8 cellular contexts compared by ENCODE assay signal in genomic region chr20:32585011-32585518, GRCh38. TPM values are rescaled to one million over a fixed set of nuclear protein-coding genes. Genes with fewer than 3 reads are reported as not detected.
A peak's percentile ranks its signal among the peaks of the same experiment; 100 is the strongest.
DNase-seq lines count a peak whose midpoint lies in the region; ATAC-seq and TF ChIP-seq lines count a peak whose summit lies in the region.

Gene NOL4L, minus strand, starts transcription at chr20:32585333. Its CDS starts 443 bp downstream, at chr20:32584890.

- DNase-seq in AG04450 (ENCODE audit: low read depth, low spot score) (no peak), HFF-Myc (ENCODE audit: extremely low read depth, low read depth) (no peak), SK-N-MC (ENCODE audit: low read depth, low spot score) (no peak), ascending aorta (ENCODE audit: low spot score in 2 of 2) (no peak), right cardiac atrium (peak; percentile 38 to 74 (median 74)), NCI-H187 treated with DMSO at 0.1 percent for 48 hours (lab: John Stamatoyannopoulos, UW) (no peak)

- H3K4me3 ChIP-seq in AG04450 (ENCODE audit: low read depth, low read length) (peak within 1 kb of the TSS; percentile 64), HFF-Myc (replicated peaks; ENCODE audit: low read depth, low read length) (peak within 1 kb of the TSS; percentile 33), SK-N-MC (peak within 1 kb of the TSS; percentile 79), ascending aorta (peak within 1 kb of the TSS; percentile 69 to 93), right cardiac atrium (ENCODE audit: low read length) (peak within 1 kb of the TSS; percentile 88), rectal smooth muscle tissue (ENCODE audit: low read length) (peak within 1 kb of the TSS; percentile 80)

- H3K27ac ChIP-seq in AG04450 (ENCODE audit: low read depth, low read length) (no peak within 1 kb of the TSS), SK-N-MC (no peak within 1 kb of the TSS), ascending aorta (peak within 1 kb of the TSS in 1 of 2 donors; percentile 0), right cardiac atrium (ENCODE audit: low read length) (no peak within 1 kb of the TSS), rectal smooth muscle tissue (ENCODE audit: low read depth, low read length) (no peak within 1 kb of the TSS)

- H3K9ac ChIP-seq in SK-N-MC (ENCODE audit: insufficient read length): no peak within 1 kb of the TSS
- H3K9ac ChIP-seq in rectal smooth muscle tissue (ENCODE audit: low read length): no peak within 1 kb of the TSS

- no peaks in the 10 kb centered on the region for H3K36me3 ChIP-seq in SK-N-MC (ENCODE audit: insufficient read depth, low read length)
- H3K36me3 ChIP-seq in ascending aorta: no peaks in the 10 kb centered on the region
- H3K36me3 ChIP-seq in rectal smooth muscle tissue (ENCODE audit: control insufficient read depth, insufficient read depth, low read length): no peaks in the 10 kb centered on the region

- WGBS in right cardiac atrium: under 1% methylated on average over 66 of the region's 72 CpGs

- no peak for TF ChIP-seq CTCF in AG04450 (IDR thresholded peaks at IDR 0.05; ENCODE audit: low read depth, low read length)
- no peak for TF ChIP-seq CTCF in HFF-Myc (IDR thresholded peaks at IDR 0.05; ENCODE audit: low read depth, low read length, missing control alignments)
- no peak for TF ChIP-seq CTCF in ascending aorta (IDR thresholded peaks at IDR 0.05)

- intact Hi-C loops in ascending aorta (cut with DNase I): no loop called here
- intact Hi-C loops in right cardiac atrium (cut with DNase I): loop anchor here in 1 of 4 donors (10.0 kb wide), 1 partner anchor 60 kb away; no protein-coding TSS in a partner anchor

- POLR2A ChIA-PET in AG04450 (lab: Yijun Ruan, JAX): interaction anchor here (0.6 kb wide), 2 partner anchors 27 to 126 kb away, joined by 4 to 5 read pairs; no protein-coding TSS in a partner anchor

- H3K9me3 ChIP-seq in AG04450 (ENCODE audit: control insufficient read depth, insufficient read depth, low read length) (no peaks in the 10 kb centered on the region; the same call in 1 of the 2 replicates), SK-N-MC (ENCODE audit: low read depth, low read length) (no peaks in the 10 kb centered on the region), ascending aorta (no peaks in the 10 kb centered on the region), right cardiac atrium (ENCODE audit: control insufficient read depth, low read length) (no peaks in the 10 kb centered on the region)

- peaks cover 19% of the 10 kb centered on the region for H3K27me3 ChIP-seq in AG04450 (ENCODE audit: control insufficient read depth, insufficient read depth, low read length)
- no peaks in the 10 kb centered on the region for H3K27me3 ChIP-seq in ascending aorta
- H3K27me3 ChIP-seq in right cardiac atrium (ENCODE audit: control insufficient read depth, insufficient read depth): no peaks in the 10 kb centered on the region
- peaks cover 3% of the 10 kb centered on the region for H3K27me3 ChIP-seq in rectal smooth muscle tissue (ENCODE audit: control insufficient read depth, insufficient read depth, low read length)

- peaks cover 0 to 6% of the 10 kb centered on the region in 2 donors for H3K4me1 ChIP-seq in ascending aorta
- no peaks in the 10 kb centered on the region for H3K4me1 ChIP-seq in right cardiac atrium (ENCODE audit: control insufficient read depth, insufficient read depth, low read length)
- no peaks in the 10 kb centered on the region for H3K4me1 ChIP-seq in rectal smooth muscle tissue (ENCODE audit: control insufficient read depth, insufficient read depth, low read length)

- peak in 1 of 2 donors; percentile 9 for ATAC-seq in right cardiac atrium
- no peak for ATAC-seq in GM18909 (IDR thresholded peaks at IDR 0.05; ENCODE audit: poor library complexity, unreplicated experiment)

- CTCF ChIA-PET in AG04450 (lab: Charles Lee): no interaction called here

RNA-seq across cellular contexts. Expression of gene NOL4L, which starts in this region (rescaled TPM):
- polyA plus RNA-seq in AG04450 (2011; rRNA removed): 6.7 and 8.3 TPM in 2 replicates
- 10.5 and 13.8 TPM in 2 replicates for polyA minus RNA-seq in AG04450 (2011; rRNA and poly(A)+ RNA removed)
- 19.8 TPM for total RNA-seq in ascending aorta
- 10 to 100 TPM in 1 of 4 donors, 1 to 10 TPM in 3; 6.5 to 10.9 (median 8.0) TPM for total RNA-seq in right cardiac atrium
- 8.3 TPM for polyA plus RNA-seq in right cardiac atrium

Comparison
In these comparisons a context has a peak if more than half of its experiments do, and no peak if none do; other contexts are left out.
1. DNase-seq: peak in right cardiac atrium (3 of 3); none in AG04450 (single experiment), HFF-Myc (single experiment), SK-N-MC (single experiment), ascending aorta (0 of 2) and NCI-H187 treated with DMSO at 0.1 percent for 48 hours (single experiment).
2. H3K4me3 ChIP-seq: peak in every context shown above with its lines; median percentile 88 in right cardiac atrium; 81 in ascending aorta; 80 in rectal smooth muscle tissue; 79 in SK-N-MC; 64 in AG04450; 33 in HFF-Myc.